8 cellular contexts compared by ENCODE assay signal in the genomic region with DNA sequence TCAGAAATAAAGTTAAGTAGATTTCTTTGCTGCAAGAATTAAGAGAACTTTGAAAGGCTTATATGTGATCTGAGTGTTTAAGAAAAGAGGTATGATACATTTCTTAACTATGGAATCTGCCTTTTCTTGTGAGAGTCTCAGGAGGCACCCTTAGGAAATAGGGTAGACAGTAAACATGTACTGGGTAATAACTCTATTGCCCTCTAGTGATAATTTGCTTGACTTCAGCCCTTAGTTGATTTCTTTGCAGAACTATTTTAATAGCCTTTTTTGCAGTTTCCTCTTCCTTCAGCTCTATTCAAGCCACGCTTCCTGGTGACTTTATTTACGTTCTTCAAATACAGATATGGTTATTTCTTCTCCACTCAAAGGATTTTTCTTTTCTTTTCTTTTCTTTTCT. TPM values are rescaled to one million over a fixed set of nuclear protein-coding genes. Genes with fewer than 3 reads are reported as not detected.
DNase-seq lines count a peak whose midpoint lies in the region; ATAC-seq and TF ChIP-seq lines count a peak whose summit lies in the region.

No MANE protein-coding gene starts in this region.

- H3K4me1 Mint-ChIP-seq in progenitor cell of endocrine pancreas (ENCODE audit: low read depth), result peaks cover 20% of the 10 kb centered on the region

- H3K4me3 Mint-ChIP-seq in progenitor cell of endocrine pancreas (ENCODE audit: low read depth), result no peak overlapping the region

- TF ChIP-seq CTCF in epithelial cell of proximal tubule (conservative IDR thresholded peaks at IDR 0.05; ENCODE audit: low read depth, low read length), result peak; percentile 69
- TF ChIP-seq CTCF in progenitor cell of endocrine pancreas (IDR thresholded peaks at IDR 0.05; ENCODE audit: unreplicated experiment), result peak; percentile 29

- no peak overlapping the region for H3K27ac Mint-ChIP-seq in progenitor cell of endocrine pancreas

- no peak overlapping the region for H3K4me3 ChIP-seq in epithelial cell of proximal tubule (ENCODE audit: low read depth, low read length)

- DNase-seq in GM19238 (ENCODE audit: insufficient read length, low spot score), result peak; percentile 2
- DNase-seq in NOMO-1 treated with dmso at 0.1 percent for 144 hours (lab: John Stamatoyannopoulos, UW; ENCODE audit: unreplicated experiment), result peak; percentile 81
- no peak for DNase-seq in epithelial cell of proximal tubule (ENCODE audit: low read depth)
- DNase-seq in progenitor cell of endocrine pancreas (ENCODE audit: low spot score, unreplicated experiment), result no peak
- no peak for DNase-seq in NCI-H1048 (lab: John Stamatoyannopoulos, UW)

- peaks cover 9% of the 10 kb centered on the region for H3K9me3 Mint-ChIP-seq in progenitor cell of endocrine pancreas (ENCODE audit: low read depth)

- peaks cover 4% of the 10 kb centered on the region for H3K36me3 Mint-ChIP-seq in progenitor cell of endocrine pancreas (ENCODE audit: insufficient read depth)

- peaks cover 20% of the 10 kb centered on the region for H3K27me3 Mint-ChIP-seq in progenitor cell of endocrine pancreas

- ATAC-seq in HG03139 (IDR thresholded peaks at IDR 0.05; ENCODE audit: unreplicated experiment), result no peak
- ATAC-seq in GM19463 (IDR thresholded peaks at IDR 0.05; ENCODE audit: unreplicated experiment), result no peak
- ATAC-seq in GM18520 (IDR thresholded peaks at IDR 0.05; ENCODE audit: unreplicated experiment), result no peak

RNA-seq across cellular contexts. Expression of gene CCNA1, which starts 37.0 kb away (rescaled TPM):
- 0.22 and 0.81 TPM in 2 replicates for total RNA-seq in epithelial cell of proximal tubule
- total RNA-seq in progenitor cell of endocrine pancreas, result 0.77 and 1.7 TPM in 2 replicates

RNA-seq across cellular contexts. Expression of gene SPART, which starts 49.1 kb away (rescaled TPM):
- total RNA-seq in epithelial cell of proximal tubule (21.2 and 24.7 TPM in 2 replicates), progenitor cell of endocrine pancreas (73.4 and 76.5 TPM in 2 replicates)

Comparison
In these comparisons a context has a peak if more than half of its experiments do, and no peak if none do; other contexts are left out.
1. DNase-seq: peak in GM19238 (single experiment) and NOMO-1 treated with dmso at 0.1 percent for 144 hours (single experiment); none in epithelial cell of proximal tubule (single experiment), progenitor cell of endocrine pancreas (single experiment) and NCI-H1048 (single experiment).